12 cellular contexts compared by ENCODE assay signal in genomic region chr9:100084145-100084478, GRCh38.
A peak's percentile ranks its signal among the peaks of the same experiment; 100 is the strongest.
DNase-seq lines count a peak whose midpoint lies in the region; ATAC-seq and TF ChIP-seq lines count a peak whose summit lies in the region.
"Had no signal": no experiment of that assay in that cellular context is flagged by ENCODE, and none has a peak within 500 bp of the region (broad histone marks: within the 10 kb centered on the region; RNA-seq: fewer than 3 reads in every experiment).

No MANE protein-coding gene starts in this region.

- peaks cover 81% of the 10 kb centered on the region for H3K4me1 Mint-ChIP-seq in activated naive CD8-positive, alpha-beta T cell treated with anti-CD3 and anti-CD28 coated beads, Interleukin-2, amount 50 U/mL, for 24 hours
- H3K4me1 Mint-ChIP-seq in nephron progenitor cell = peaks cover 4% of the 10 kb centered on the region

- peaks cover 5% of the 10 kb centered on the region for H3K27me3 ChIP-seq in brain microvascular endothelial cell (replicated peaks)
- H3K27me3 ChIP-seq: tibial artery had no signal

- H3K4me3 ChIP-seq in brain microvascular endothelial cell (ENCODE audit: low read depth, low read length) = no peak overlapping the region
- H3K4me3 ChIP-seq: tibial artery had no signal

- TF ChIP-seq CTCF in brain microvascular endothelial cell (IDR thresholded peaks at IDR 0.05; ENCODE audit: low read depth, low read length, missing control alignments) (no peak), nephron progenitor cell (IDR thresholded peaks at IDR 0.05) (no peak)

- ATAC-seq in GM18505 (IDR thresholded peaks at IDR 0.05; ENCODE audit: unreplicated experiment) (peak; percentile 46), GM21447 (IDR thresholded peaks at IDR 0.05; ENCODE audit: unreplicated experiment) (peak; percentile 63), HG03175 (IDR thresholded peaks at IDR 0.05; ENCODE audit: unreplicated experiment) (peak; percentile 60)
- no peak for ATAC-seq in activated naive CD8-positive, alpha-beta T cell treated with anti-CD3 and anti-CD28 coated beads, Interleukin-2, amount 50 U/mL, for 24 hours
- ATAC-seq: left ventricle myocardium superior had no signal

- no peak for DNase-seq in activated naive CD8-positive, alpha-beta T cell treated with anti-CD3 and anti-CD28 coated beads, Interleukin-2, amount 50 U/mL, for 24 hours
- DNase-seq in UCSD-AML1 (lab: John Stamatoyannopoulos, UW; ENCODE audit: unreplicated experiment) (no peak), HEK293T (ENCODE audit: extremely low spot score) (no peak), brain microvascular endothelial cell (no peak), nephron progenitor cell (no peak)
- DNase-seq: activated gamma-delta T cell treated with Interleukin-2 at 50 U/mL for 16 hours, IMR-90, left ventricle myocardium superior, tibial artery had no signal

- no peaks in the 10 kb centered on the region for H3K9me3 Mint-ChIP-seq in activated naive CD8-positive, alpha-beta T cell treated with anti-CD3 and anti-CD28 coated beads, Interleukin-2, amount 50 U/mL, for 24 hours
- H3K9me3 Mint-ChIP-seq in nephron progenitor cell = no peaks in the 10 kb centered on the region

- H3K27ac Mint-ChIP-seq in activated naive CD8-positive, alpha-beta T cell treated with anti-CD3 and anti-CD28 coated beads, Interleukin-2, amount 50 U/mL, for 24 hours = peak overlapping the region; percentile 71
- no peak overlapping the region for H3K27ac Mint-ChIP-seq in nephron progenitor cell

- H3K27me3 Mint-ChIP-seq in activated naive CD8-positive, alpha-beta T cell treated with anti-CD3 and anti-CD28 coated beads, Interleukin-2, amount 50 U/mL, for 24 hours = no peaks in the 10 kb centered on the region
- no peaks in the 10 kb centered on the region for H3K27me3 Mint-ChIP-seq in nephron progenitor cell (ENCODE audit: low read depth, poor library complexity)

- no peaks in the 10 kb centered on the region for H3K36me3 Mint-ChIP-seq in activated naive CD8-positive, alpha-beta T cell treated with anti-CD3 and anti-CD28 coated beads, Interleukin-2, amount 50 U/mL, for 24 hours (ENCODE audit: low read depth)
- no peaks in the 10 kb centered on the region for H3K36me3 Mint-ChIP-seq in nephron progenitor cell (ENCODE audit: low read depth)

- peak overlapping the region; percentile 27 for H3K4me3 Mint-ChIP-seq in activated naive CD8-positive, alpha-beta T cell treated with anti-CD3 and anti-CD28 coated beads, Interleukin-2, amount 50 U/mL, for 24 hours
- no peak overlapping the region for H3K4me3 Mint-ChIP-seq in nephron progenitor cell

- no peak overlapping the region for H3K27ac ChIP-seq in brain microvascular endothelial cell
- H3K27ac ChIP-seq: tibial artery had no signal

- CTCF ChIA-PET in HEK293T (lab: Yijun Ruan, JAX) = no interaction called here

- in situ Hi-C loops in brain microvascular endothelial cell (cut with HindIII; ENCODE audit: low pct_ligation_motif_present, low sequenced_read_pairs) = no loop called here

- H3K36me3 ChIP-seq in brain microvascular endothelial cell (replicated peaks) = no peaks in the 10 kb centered on the region
- H3K36me3 ChIP-seq: tibial artery had no signal

- no peak for TF ChIP-seq POLR2A in GM18505 (IDR thresholded peaks at IDR 0.05; ENCODE audit: borderline replicate concordance, extremely low read depth, insufficient read depth, insufficient read length)

- POLR2A ChIA-PET in HEK293T (lab: Yijun Ruan, JAX) = no interaction called here

TF ChIP-seq in HEK293T, 16 proteins besides CTCF, POLR2A, EP300 and RAD21:
- no peak for TF ChIP-seq ZNF384 (IDR thresholded peaks at IDR 0.05)
- TF ChIP-seq FOXA1 (IDR thresholded peaks at IDR 0.05) = no peak
- TF ChIP-seq CTBP1 (IDR thresholded peaks at IDR 0.05; ENCODE audit: borderline replicate concordance) = no peak
- no peak for TF ChIP-seq LEF1 (IDR thresholded peaks at IDR 0.05; ENCODE audit: borderline replicate concordance)
